8 cellular contexts compared by ENCODE assay signal in genomic region chr4:4860381-4860802, GRCh38. TPM values are rescaled to one million over a fixed set of nuclear protein-coding genes. Genes with fewer than 3 reads are reported as not detected.
A peak's percentile ranks its signal among the peaks of the same experiment; 100 is the strongest.
DNase-seq lines count a peak whose midpoint lies in the region; ATAC-seq and TF ChIP-seq lines count a peak whose summit lies in the region.

No MANE protein-coding gene starts in this region.

- peak overlapping the region; percentile 22 for H3K27ac Mint-ChIP-seq in activated T-helper 2 cell treated with anti-CD3 and anti-CD28 coated beads, Interferon-gamma antibody, Interleukin-2, Interleukin-4, amounts not matched to agents 10 μg/mL and 5 μg/mL and 100 μg/mL, durations not matched to agents 14 hours and 24 hours and 36 hours
- H3K27ac Mint-ChIP-seq in stimulated activated naive CD8-positive, alpha-beta T cell treated with anti-CD3 and anti-CD28 coated beads, Interleukin-15, amount 100 ng/mL, for 72 hours = no peak overlapping the region

- no peak overlapping the region for H3K27ac ChIP-seq in cardiac muscle cell

- peaks cover 6% of the 10 kb centered on the region for H3K9me3 Mint-ChIP-seq in activated T-helper 2 cell treated with anti-CD3 and anti-CD28 coated beads, Interferon-gamma antibody, Interleukin-2, Interleukin-4, amounts not matched to agents 10 μg/mL and 5 μg/mL and 100 μg/mL, durations not matched to agents 14 hours and 24 hours and 36 hours
- no peaks in the 10 kb centered on the region for H3K9me3 Mint-ChIP-seq in stimulated activated naive CD8-positive, alpha-beta T cell treated with anti-CD3 and anti-CD28 coated beads, Interleukin-15, amount 100 ng/mL, for 72 hours

- peaks cover 94% of the 10 kb centered on the region for H3K27me3 ChIP-seq in cardiac muscle cell

- intact Hi-C loops in cardiac septum (cut with DNase I) (no loop called here), left colon (cut with DNase I, micrococcal nuclease) (no loop called here)
- intact Hi-C loops in activated T-helper 2 cell treated with anti-CD3 and anti-CD28 coated beads, Interferon-gamma antibody, Interleukin-2, Interleukin-4, amounts not matched to agents 10 μg/mL and 5 μg/mL and 100 μg/mL, durations not matched to agents 14 hours and 24 hours and 36 hours (cut with micrococcal nuclease) = loop anchor here (5.0 kb wide), 1 partner anchor 1027 kb away; no protein-coding TSS in a partner anchor

- H3K27me3 Mint-ChIP-seq in activated T-helper 2 cell treated with anti-CD3 and anti-CD28 coated beads, Interferon-gamma antibody, Interleukin-2, Interleukin-4, amounts not matched to agents 10 μg/mL and 5 μg/mL and 100 μg/mL, durations not matched to agents 14 hours and 24 hours and 36 hours (ENCODE audit: low read depth) = peaks cover 77% of the 10 kb centered on the region
- H3K27me3 Mint-ChIP-seq in stimulated activated naive CD8-positive, alpha-beta T cell treated with anti-CD3 and anti-CD28 coated beads, Interleukin-15, amount 100 ng/mL, for 72 hours = peaks cover 92% of the 10 kb centered on the region

- peak overlapping the region; percentile 60 for H3K4me3 Mint-ChIP-seq in activated T-helper 2 cell treated with anti-CD3 and anti-CD28 coated beads, Interferon-gamma antibody, Interleukin-2, Interleukin-4, amounts not matched to agents 10 μg/mL and 5 μg/mL and 100 μg/mL, durations not matched to agents 14 hours and 24 hours and 36 hours (ENCODE audit: low read depth)
- H3K4me3 Mint-ChIP-seq in stimulated activated naive CD8-positive, alpha-beta T cell treated with anti-CD3 and anti-CD28 coated beads, Interleukin-15, amount 100 ng/mL, for 72 hours = peak overlapping the region; percentile 81 to 84

- H3K4me3 ChIP-seq in cardiac muscle cell = peak overlapping the region; percentile 85

- H3K36me3 ChIP-seq in cardiac muscle cell = no peaks in the 10 kb centered on the region

- H3K36me3 Mint-ChIP-seq in activated T-helper 2 cell treated with anti-CD3 and anti-CD28 coated beads, Interferon-gamma antibody, Interleukin-2, Interleukin-4, amounts not matched to agents 10 μg/mL and 5 μg/mL and 100 μg/mL, durations not matched to agents 14 hours and 24 hours and 36 hours (ENCODE audit: low read depth) = no peaks in the 10 kb centered on the region

- H3K4me1 ChIP-seq in cardiac muscle cell (ENCODE audit: low read depth) = peaks cover 5% of the 10 kb centered on the region

- peaks cover 9% of the 10 kb centered on the region for H3K4me1 Mint-ChIP-seq in activated T-helper 2 cell treated with anti-CD3 and anti-CD28 coated beads, Interferon-gamma antibody, Interleukin-2, Interleukin-4, amounts not matched to agents 10 μg/mL and 5 μg/mL and 100 μg/mL, durations not matched to agents 14 hours and 24 hours and 36 hours (ENCODE audit: low read depth)
- H3K4me1 Mint-ChIP-seq in stimulated activated naive CD8-positive, alpha-beta T cell treated with anti-CD3 and anti-CD28 coated beads, Interleukin-15, amount 100 ng/mL, for 72 hours = peaks cover 66% of the 10 kb centered on the region

- no peaks in the 10 kb centered on the region for H3K9me3 ChIP-seq in cardiac muscle cell (ENCODE audit: low read depth)

- no peak for TF ChIP-seq CTCF in cardiac muscle cell (IDR thresholded peaks at IDR 0.05; ENCODE audit: low read depth, low read length)

- DNase-seq in cardiac muscle cell (ENCODE audit: low read depth in 1 of 2, low spot score in 1 of 2) (peak in 1 of 2 donors; percentile 26), cardiac septum (ENCODE audit: low spot score) (no peak), iris pigment epithelial cell (ENCODE audit: low read depth) (peak; percentile 52), SKM-1 treated with dmso at 0.1 percent for 144 hours (lab: John Stamatoyannopoulos, UW; ENCODE audit: unreplicated experiment) (no peak), left colon (no peak)
- DNase-seq in activated T-helper 2 cell treated with anti-CD3 and anti-CD28 coated beads, Interferon-gamma antibody, Interleukin-2, Interleukin-4, amounts not matched to agents 10 μg/mL and 5 μg/mL and 100 μg/mL, durations not matched to agents 14 hours and 24 hours and 36 hours (ENCODE audit: low spot score) = no peak
- DNase-seq in stimulated activated naive CD8-positive, alpha-beta T cell treated with anti-CD3 and anti-CD28 coated beads, Interleukin-15, amount 100 ng/mL, for 72 hours = no peak

- ATAC-seq in stimulated activated naive CD8-positive, alpha-beta T cell treated with anti-CD3 and anti-CD28 coated beads, Interleukin-15, amount 100 ng/mL, for 72 hours = peak; percentile 7
- ATAC-seq in HG03439 (IDR thresholded peaks at IDR 0.05; ENCODE audit: unreplicated experiment) (no peak), left colon (no peak)

RNA-seq across cellular contexts. Expression of gene MSX1, which starts 0.9 kb away (rescaled TPM):
- 15.6 and 25.2 TPM in 2 replicates for total RNA-seq in cardiac muscle cell
- polyA plus RNA-seq in cardiac muscle cell = 12.5 and 27.5 TPM in 2 replicates
- total RNA-seq in cardiac septum = 5.0 TPM
- not detected in 2 replicates for total RNA-seq in activated T-helper 2 cell treated with anti-CD3 and anti-CD28 coated beads, Interferon-gamma antibody, Interleukin-2, Interleukin-4, amounts not matched to agents 10 μg/mL and 5 μg/mL and 100 μg/mL, durations not matched to agents 14 hours and 24 hours and 36 hours
- total RNA-seq in left colon = under 1 TPM; 0.24 to 0.25 TPM
